8 cellular contexts compared by ENCODE assay signal in the genomic region with DNA sequence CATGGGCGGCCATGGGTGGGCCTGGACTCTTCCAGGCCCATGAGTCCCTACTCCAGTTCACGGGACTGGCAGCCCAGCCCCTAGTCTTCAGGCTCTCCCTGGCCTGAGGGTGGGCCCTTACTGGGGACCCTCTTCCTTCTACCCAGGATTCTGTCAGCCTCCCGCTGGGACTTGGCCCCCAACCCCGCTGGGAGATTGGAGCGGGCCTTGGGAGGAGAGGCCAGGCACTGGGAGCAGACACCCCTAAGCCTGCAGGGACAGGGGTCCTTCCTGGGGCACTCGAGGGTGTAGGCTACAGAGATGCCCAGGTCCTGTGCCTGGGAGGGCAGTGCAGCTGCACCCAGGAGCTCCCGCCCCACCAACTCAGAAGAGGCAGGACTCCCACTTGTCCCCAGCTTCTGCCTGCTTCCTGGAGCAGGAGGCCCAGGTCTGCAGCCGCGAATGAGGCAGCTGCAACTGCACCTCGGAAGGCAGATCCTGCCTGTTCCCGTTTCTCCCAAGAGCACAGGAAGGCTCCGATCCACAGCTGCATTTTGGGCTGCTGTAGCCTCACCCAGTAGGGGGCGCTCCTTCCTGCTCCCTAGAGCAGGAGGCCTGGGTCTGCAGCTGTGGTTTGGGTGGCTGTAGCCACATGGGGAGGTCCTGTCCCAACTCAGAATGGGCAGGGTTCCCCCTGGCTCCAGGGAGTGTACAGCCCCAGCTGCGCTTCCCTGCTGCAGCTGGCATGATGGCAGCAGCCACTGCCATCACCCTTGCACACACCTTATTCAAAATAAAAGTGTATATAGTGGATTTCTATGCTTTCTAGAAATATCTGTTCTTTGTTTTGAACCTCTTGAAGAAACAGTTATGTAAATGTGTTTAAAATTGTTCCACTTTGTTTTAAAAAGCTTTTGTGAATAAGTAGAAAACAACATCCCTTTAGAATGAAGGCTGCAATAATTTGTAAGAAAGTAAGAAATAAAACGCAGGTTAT. TPM values are rescaled to one million over a fixed set of nuclear protein-coding genes. Genes with fewer than 3 reads are reported as not detected.
DNase-seq lines count a peak whose midpoint lies in the region; ATAC-seq and TF ChIP-seq lines count a peak whose summit lies in the region.

No MANE protein-coding gene starts in this region.

- H3K4me1 ChIP-seq in left ventricle myocardium inferior: no peaks in the 10 kb centered on the region

- no peak overlapping the region for H3K27ac Mint-ChIP-seq in activated T-cell treated with anti-CD3 and anti-CD28 coated beads, Interleukin-2, amount 50 U/mL, for 72 hours

- H3K27me3 ChIP-seq in left ventricle myocardium inferior (ENCODE audit: low read depth): peaks cover 22% of the 10 kb centered on the region

- H3K4me1 Mint-ChIP-seq in activated T-cell treated with anti-CD3 and anti-CD28 coated beads, Interleukin-2, amount 50 U/mL, for 72 hours (ENCODE audit: low read depth): peaks cover 12% of the 10 kb centered on the region

- H3K36me3 Mint-ChIP-seq in activated T-cell treated with anti-CD3 and anti-CD28 coated beads, Interleukin-2, amount 50 U/mL, for 72 hours (ENCODE audit: insufficient read depth in 2 of 2): no peaks in the 10 kb centered on the region

- no peak overlapping the region for H3K27ac ChIP-seq in left ventricle myocardium inferior (replicated peaks)

- no peak overlapping the region for H3K4me3 Mint-ChIP-seq in activated T-cell treated with anti-CD3 and anti-CD28 coated beads, Interleukin-2, amount 50 U/mL, for 72 hours

- H3K36me3 ChIP-seq in left ventricle myocardium inferior: no peaks in the 10 kb centered on the region

- intact Hi-C loops in left ventricle myocardium inferior (cut with micrococcal nuclease): no loop called here
- intact Hi-C loops in posterior vena cava (cut with DNase I): no loop called here

- peak; percentile 42 to 44 for ATAC-seq in activated T-cell treated with anti-CD3 and anti-CD28 coated beads, Interleukin-2, amount 50 U/mL, for 72 hours (replicated peaks in 1 of 2)
- no peak for ATAC-seq in GM19328 (IDR thresholded peaks at IDR 0.05; ENCODE audit: unreplicated experiment)

- peaks cover 51% of the 10 kb centered on the region for H3K27me3 Mint-ChIP-seq in activated T-cell treated with anti-CD3 and anti-CD28 coated beads, Interleukin-2, amount 50 U/mL, for 72 hours (ENCODE audit: low read depth)

- no peaks in the 10 kb centered on the region for H3K9me3 ChIP-seq in left ventricle myocardium inferior (replicated peaks)

- CTCF ChIA-PET in GM10248 (lab: Yijun Ruan, JAX): interaction anchor here (0.6 to 3.7 kb wide), 19 partner anchors 10 to 1469 kb away, joined by 3 to 60 read pairs (median 4); no protein-coding TSS in a partner anchor

- peak; percentile 84 for TF ChIP-seq CTCF in GM10248 (IDR thresholded peaks at IDR 0.05; ENCODE audit: control extremely low read depth, extremely low read depth, low read depth, missing control alignments)
- peak; percentile 64 for TF ChIP-seq CTCF in left ventricle myocardium inferior (IDR thresholded peaks at IDR 0.05; ENCODE audit: borderline replicate concordance)

- H3K9me3 Mint-ChIP-seq in activated T-cell treated with anti-CD3 and anti-CD28 coated beads, Interleukin-2, amount 50 U/mL, for 72 hours: no peaks in the 10 kb centered on the region

- POLR2A ChIA-PET in GM10248 (lab: Yijun Ruan, JAX): no interaction called here

- H3K4me3 ChIP-seq in left ventricle myocardium inferior: no peak overlapping the region

- peak; percentile 35 for DNase-seq in GM10248 (ENCODE audit: extremely low spot score)
- peak; percentile 3 to 45 for DNase-seq in NCI-H1930 (lab: John Stamatoyannopoulos, UW)
- DNase-seq in activated T-cell treated with anti-CD3 and anti-CD28 coated beads, Interleukin-2, amount 50 U/mL, for 72 hours: peak; percentile 54 to 61
- no peak for DNase-seq in left ventricle myocardium inferior
- peak; percentile 49 for DNase-seq in stimulated activated CD4-positive, alpha-beta T cell treated with anti-CD3 and anti-CD28 coated beads, Interleukin-4, amount 100 ng/mL, for 1 hour
- DNase-seq in posterior vena cava (ENCODE audit: low spot score): no peak
- DNase-seq in RKO (ENCODE audit: low spot score): no peak

RNA-seq across cellular contexts. Expression of a gene that starts 46.8 kb away (rescaled TPM):
- total RNA-seq in activated T-cell treated with anti-CD3 and anti-CD28 coated beads, Interleukin-2, amount 50 U/mL, for 72 hours: not detected
- total RNA-seq in left ventricle myocardium inferior (not detected), posterior vena cava (under 1 TPM; 0.38 to 0.56 TPM)

Comparison
In these comparisons a context has a peak if more than half of its experiments do, and no peak if none do; other contexts are left out.
1. DNase-seq: peak in GM10248 (single experiment), NCI-H1930 (2 of 2), activated T-cell treated with anti-CD3 and anti-CD28 coated beads, Interleukin-2, amount 50 U/mL, for 72 hours (2 of 2) and stimulated activated CD4-positive, alpha-beta T cell treated with anti-CD3 and anti-CD28 coated beads, Interleukin-4, amount 100 ng/mL, for 1 hour (single experiment); none in left ventricle myocardium inferior (single experiment), posterior vena cava (single experiment) and RKO (single experiment).